ENCODE assay signal across 9 cellular contexts in genomic region chr10:42637142-42637541, GRCh38. TPM values are rescaled to one million over a fixed set of nuclear protein-coding genes. Genes with fewer than 3 reads are reported as not detected.
DNase-seq lines count a peak whose midpoint lies in the region; ATAC-seq and TF ChIP-seq lines count a peak whose summit lies in the region.
"Had no signal": no experiment of that assay in that cellular context is flagged by ENCODE, and none has a peak within 500 bp of the region (broad histone marks: within the 10 kb centered on the region; RNA-seq: fewer than 3 reads in every experiment).

No MANE protein-coding gene starts in this region.

- peak overlapping the region; percentile 84 for H3K4me3 ChIP-seq in GM23338
- peak overlapping the region; percentile 75 for H3K4me3 ChIP-seq in SU-DHL-6 (ENCODE audit: insufficient read depth, low read length, poor library complexity, severe bottlenecking)

- TF ChIP-seq CTCF in GM23338 (conservative IDR thresholded peaks at IDR 0.05; ENCODE audit: low read depth in 2 of 2), result no peak
- TF ChIP-seq CTCF in SU-DHL-6 (IDR thresholded peaks at IDR 0.05; ENCODE audit: insufficient read depth, low read length, poor library complexity, severe bottlenecking), result no peak
- TF ChIP-seq CTCF in omental fat pad (IDR thresholded peaks at IDR 0.05), result no peak

- ATAC-seq in GM23338 (no peak), omental fat pad (ENCODE audit: low FRiP score) (no peak)

- peaks cover 37% of the 10 kb centered on the region for H3K79me2 ChIP-seq in GM23338 (replicated peaks; ENCODE audit: insufficient read depth)
- peaks cover 15% of the 10 kb centered on the region for H3K79me2 ChIP-seq in SU-DHL-6 (ENCODE audit: insufficient read depth, low read length)

- H3K27me3 ChIP-seq in GM23338 (ENCODE audit: insufficient read depth), result no peaks in the 10 kb centered on the region
- H3K27me3 ChIP-seq in SU-DHL-6 (ENCODE audit: low read length), result no peaks in the 10 kb centered on the region

- DNase-seq in GM23338 (ENCODE audit: low spot score) (no peak), fibroblast of peridontal ligament (ENCODE audit: extremely low read depth) (peak; percentile 2), renal cortical epithelial cell (ENCODE audit: low read depth) (peak; percentile 4), omental fat pad (ENCODE audit: low spot score) (no peak), substantia nigra (lab: John Stamatoyannopoulos, UW) (no peak), NCI-H524 treated with DMSO at 0.1 percent for 48 hours (lab: John Stamatoyannopoulos, UW) (no peak), cerebellum (ENCODE audit: low spot score) (no peak)
- DNase-seq: left cardiac atrium had no signal

- peak overlapping the region; percentile 88 for H3K4me3 Mint-ChIP-seq in GM23338

- peaks cover 6% of the 10 kb centered on the region for H3K4me1 ChIP-seq in GM23338 (ENCODE audit: insufficient read depth)

- H3F3A ChIP-seq in GM23338 (replicated peaks; ENCODE audit: low read depth) (no peaks in the 10 kb centered on the region), SU-DHL-6 (ENCODE audit: insufficient read depth) (0 out of 2 replicates have a peak, but pooled peaks cover 5% of the 10 kb centered on the region)

- H3K9me2 ChIP-seq in GM23338 (ENCODE audit: insufficient read depth) (no peaks in the 10 kb centered on the region), SU-DHL-6 (replicated peaks; ENCODE audit: insufficient read depth, low read length) (no peaks in the 10 kb centered on the region)

- no peaks in the 10 kb centered on the region for H3K9me3 ChIP-seq in SU-DHL-6 (ENCODE audit: insufficient read depth, low read length)

- H3K27ac ChIP-seq in GM23338 (ENCODE audit: low read depth) (no peak overlapping the region), SU-DHL-6 (ENCODE audit: low read depth, low read length) (peak overlapping the region; percentile 64), substantia nigra (ENCODE audit: low read depth, low read length, poor library complexity, severe bottlenecking) (no peak overlapping the region)

- H4K20me1 ChIP-seq in GM23338 (replicated peaks; ENCODE audit: insufficient read depth) (no peaks in the 10 kb centered on the region), SU-DHL-6 (ENCODE audit: low read depth, low read length) (no peaks in the 10 kb centered on the region)

- H3K36me3 ChIP-seq in GM23338 (ENCODE audit: insufficient read depth) (no peaks in the 10 kb centered on the region), SU-DHL-6 (ENCODE audit: low read length) (no peaks in the 10 kb centered on the region)

- H3K4me2 ChIP-seq in GM23338, result peak overlapping the region; percentile 84
- peak overlapping the region; percentile 99 for H3K4me2 ChIP-seq in SU-DHL-6 (ENCODE audit: low read depth, low read length, poor library complexity, severe bottlenecking)

- peaks cover 12% of the 10 kb centered on the region; the same call in 2 of the 3 replicates for H3K4me1 Mint-ChIP-seq in GM23338

- H3K9ac ChIP-seq in SU-DHL-6 (ENCODE audit: low read length), result peak overlapping the region; percentile 75

- H3K27me3 Mint-ChIP-seq in GM23338 (ENCODE audit: insufficient read depth, low read depth, poor library complexity), result peaks cover 7% of the 10 kb centered on the region

- no peaks in the 10 kb centered on the region; the same call in 2 of the 3 replicates for H3K9me3 Mint-ChIP-seq in GM23338

- H3K36me3 Mint-ChIP-seq in GM23338 (ENCODE audit: low read depth), result peaks cover 38% of the 10 kb centered on the region

- no peak overlapping the region for H2AFZ ChIP-seq in GM23338
- H2AFZ ChIP-seq in SU-DHL-6 (ENCODE audit: low read depth, low read length, severe bottlenecking), result peak overlapping the region; percentile 98

- H3K27ac Mint-ChIP-seq in GM23338, result 0 out of 2 replicates have a peak overlapping the region, but pooled peaks have one; percentile 75

TF ChIP-seq in GM23338, 12 proteins besides CTCF, POLR2A, EP300 and RAD21:
- TF ChIP-seq ZNF331 (CRISPR knock-in tag; IDR thresholded peaks at IDR 0.05; ENCODE audit: low read depth) (no peak), ZNF114 (CRISPR knock-in tag; IDR thresholded peaks at IDR 0.05) (no peak), EZH2phosphoT487 (IDR thresholded peaks at IDR 0.05; ENCODE audit: unreplicated experiment) (no peak), ETS1 (IDR thresholded peaks at IDR 0.05) (no peak), NANOG (IDR thresholded peaks at IDR 0.05; ENCODE audit: borderline replicate concordance) (no peak)

RNA-seq across cellular contexts. Expression of gene ZNF33B, which starts 1.2 kb away (rescaled TPM):
- 16.7 and 17.2 TPM in 2 replicates for total RNA-seq in GM23338 (2014; rRNA removed; shearing (Covaris generic))
- 8.0 and 14.4 TPM in 2 replicates for polyA plus RNA-seq in GM23338 (2016; fragmentation: Nextera tagmentation; extraction: Ambion mirVana)
- total RNA-seq in renal cortical epithelial cell, result 13.2 and 48.4 TPM in 2 replicates
- 10 to 100 TPM in 2 of 4 donors, 1 to 10 TPM in 2; 8.5 to 32.0 (median 12.8) TPM for total RNA-seq in omental fat pad
- 50.5 TPM for total RNA-seq in cerebellum

Comparison
In these comparisons a context has a peak if more than half of its experiments do, and no peak if none do; other contexts are left out.
1. DNase-seq: peak in fibroblast of peridontal ligament (single experiment) and renal cortical epithelial cell (single experiment); none in GM23338 (single experiment), omental fat pad (single experiment), substantia nigra (0 of 49), NCI-H524 treated with DMSO at 0.1 percent for 48 hours (single experiment) and cerebellum (single experiment).